8 cellular contexts compared by ENCODE assay signal in the genomic region with DNA sequence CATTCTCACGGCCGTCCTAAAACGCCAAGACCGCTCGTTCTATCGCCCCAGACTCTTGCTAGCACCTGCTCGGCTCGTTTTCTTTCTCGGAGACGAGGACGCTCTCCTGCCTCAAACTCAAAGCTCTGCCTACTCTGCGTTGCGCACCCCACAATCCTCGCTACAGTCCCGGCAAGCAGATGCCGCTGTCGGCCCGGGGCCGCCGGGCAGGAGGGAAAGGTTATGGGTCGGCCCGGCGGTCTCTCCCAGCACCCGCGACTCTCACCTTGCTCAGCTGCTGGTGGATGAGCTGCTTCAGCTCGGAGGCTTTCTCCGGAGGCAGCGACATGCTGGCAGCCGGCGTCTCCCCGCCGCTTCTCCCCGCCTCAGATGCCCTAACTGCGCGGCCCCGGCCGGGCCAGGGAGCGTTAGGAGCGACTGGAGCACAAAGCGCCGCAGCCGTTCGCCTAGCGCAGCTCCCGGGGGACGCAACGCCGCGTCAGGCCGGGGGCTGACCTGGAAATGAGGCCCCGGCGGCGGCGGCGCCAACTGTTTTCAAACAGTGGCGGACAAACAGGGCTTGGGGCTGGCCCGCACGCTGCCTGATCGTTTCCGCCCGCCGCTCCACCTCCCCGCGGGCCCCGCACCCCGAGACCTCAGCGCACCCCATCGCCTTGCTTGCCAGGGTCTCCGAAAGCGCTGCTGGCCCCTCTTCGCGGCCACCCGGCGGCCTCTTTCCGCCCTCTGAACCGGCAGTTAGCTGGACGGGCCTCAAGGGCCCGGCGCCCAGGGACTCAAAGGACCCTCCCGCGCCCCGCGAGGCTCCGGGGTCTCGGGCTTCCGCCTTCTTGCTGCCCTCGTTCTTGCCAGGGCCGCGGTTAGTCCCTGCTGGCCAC. TPM values are rescaled to one million over a fixed set of nuclear protein-coding genes. Genes with fewer than 3 reads are reported as not detected.
A peak's percentile ranks its signal among the peaks of the same experiment; 100 is the strongest.
DNase-seq lines count a peak whose midpoint lies in the region; ATAC-seq and TF ChIP-seq lines count a peak whose summit lies in the region.

A gene with protein sequence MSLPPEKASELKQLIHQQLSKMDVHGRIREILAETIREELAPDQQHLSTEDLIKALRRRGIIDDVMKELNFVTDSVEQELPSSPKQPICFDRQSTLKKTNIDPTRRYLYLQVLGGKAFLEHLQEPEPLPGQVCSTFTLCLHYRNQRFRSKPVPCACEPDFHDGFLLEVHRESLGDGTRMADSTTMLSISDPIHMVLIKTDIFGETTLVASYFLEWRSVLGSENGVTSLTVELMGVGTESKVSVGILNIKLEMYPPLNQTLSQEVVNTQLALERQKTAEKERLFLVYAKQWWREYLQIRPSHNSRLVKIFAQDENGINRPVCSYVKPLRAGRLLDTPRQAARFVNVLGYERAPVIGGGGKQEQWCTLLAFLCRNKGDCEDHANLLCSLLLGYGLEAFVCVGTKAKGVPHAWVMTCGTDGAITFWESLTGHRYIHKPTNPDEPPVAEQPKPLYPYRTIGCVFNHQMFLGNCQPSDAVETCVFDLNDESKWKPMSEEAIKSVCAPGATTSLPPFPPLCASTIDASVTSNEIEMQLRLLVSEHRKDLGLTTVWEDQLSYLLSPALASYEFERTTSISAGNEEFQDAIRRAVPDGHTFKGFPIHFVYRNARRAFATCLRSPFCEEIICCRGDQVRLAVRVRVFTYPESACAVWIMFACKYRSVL (minus strand): TSS at position 503 of the 875 bp plus-strand sequence. CDS start 175 bp downstream, at position 328.
A gene with protein sequence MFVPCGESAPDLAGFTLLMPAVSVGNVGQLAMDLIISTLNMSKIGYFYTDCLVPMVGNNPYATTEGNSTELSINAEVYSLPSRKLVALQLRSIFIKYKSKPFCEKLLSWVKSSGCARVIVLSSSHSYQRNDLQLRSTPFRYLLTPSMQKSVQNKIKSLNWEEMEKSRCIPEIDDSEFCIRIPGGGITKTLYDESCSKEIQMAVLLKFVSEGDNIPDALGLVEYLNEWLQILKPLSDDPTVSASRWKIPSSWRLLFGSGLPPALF (plus strand): TSS at position 822 of the 875 bp plus-strand sequence. CDS start 66 bp downstream, outside the sequence.

- peaks cover 44% of the 10 kb centered on the region for H3K4me1 Mint-ChIP-seq in activated naive CD8-positive, alpha-beta T cell treated with anti-CD3 and anti-CD28 coated beads, Interleukin-2, amount 50 U/mL, for 24 hours

- peaks cover 25% of the 10 kb centered on the region for H3K36me3 Mint-ChIP-seq in activated naive CD8-positive, alpha-beta T cell treated with anti-CD3 and anti-CD28 coated beads, Interleukin-2, amount 50 U/mL, for 24 hours (ENCODE audit: low read depth)

- no peaks in the 10 kb centered on the region for H3K9me3 Mint-ChIP-seq in activated naive CD8-positive, alpha-beta T cell treated with anti-CD3 and anti-CD28 coated beads, Interleukin-2, amount 50 U/mL, for 24 hours

- no peaks in the 10 kb centered on the region for H3K27me3 ChIP-seq in transverse colon

- no peaks in the 10 kb centered on the region for H3K27me3 Mint-ChIP-seq in activated naive CD8-positive, alpha-beta T cell treated with anti-CD3 and anti-CD28 coated beads, Interleukin-2, amount 50 U/mL, for 24 hours

- no peak for TF ChIP-seq EP300 in transverse colon (IDR thresholded peaks at IDR 0.05; ENCODE audit: low read depth)

- TF ChIP-seq POLR2A in transverse colon (IDR thresholded peaks at IDR 0.05): peak; percentile 91

- peak within 1 kb of the TSS; percentile 95 for H3K27ac Mint-ChIP-seq in activated naive CD8-positive, alpha-beta T cell treated with anti-CD3 and anti-CD28 coated beads, Interleukin-2, amount 50 U/mL, for 24 hours

- H3K9me3 ChIP-seq in transverse colon: no peaks in the 10 kb centered on the region

- peak within 1 kb of the TSS; percentile 94 to 98 (median 96) for H3K27ac ChIP-seq in transverse colon

- intact Hi-C loops in cardiac septum (cut with DNase I) (no loop called here), posterior cingulate gyrus (cut with DNase I) (loop anchor here (5.0 kb wide), 2 partner anchors 180 to 310 kb away; partner anchors contain the start of gene PTPN2), transverse colon (cut with DNase I; ENCODE audit: low total_unique reads) (no loop called here)

- no peak for TF ChIP-seq CTCF in GM12865 (IDR thresholded peaks at IDR 0.05; ENCODE audit: insufficient read depth, low read depth, low read length, missing control alignments)
- TF ChIP-seq CTCF in transverse colon (IDR thresholded peaks at IDR 0.05): no peak

- H3K4me3 Mint-ChIP-seq in activated naive CD8-positive, alpha-beta T cell treated with anti-CD3 and anti-CD28 coated beads, Interleukin-2, amount 50 U/mL, for 24 hours: peak within 1 kb of the TSS; percentile 98

- peaks cover 7 to 33% (median 23%) of the 10 kb centered on the region in 4 donors for H3K4me1 ChIP-seq in transverse colon

- peak; percentile 84 for ATAC-seq in HG02623 (IDR thresholded peaks at IDR 0.05; ENCODE audit: unreplicated experiment)
- peak; percentile 82 for ATAC-seq in activated naive CD8-positive, alpha-beta T cell treated with anti-CD3 and anti-CD28 coated beads, Interleukin-2, amount 50 U/mL, for 24 hours

- peak within 1 kb of the TSS; percentile 94 for H3K4me3 ChIP-seq in GM12865 (ENCODE audit: low read depth, low read length)
- H3K4me3 ChIP-seq in transverse colon: peak within 1 kb of the TSS; percentile 62 to 97 (median 86)

- DNase-seq in GM12865 (ENCODE audit: low read depth) (peak; percentile 95), NCI-H1105 treated with DMSO at 0.1 percent for 48 hours (lab: John Stamatoyannopoulos, UW) (peak; percentile 82), T follicular helper cell (ENCODE audit: low read depth) (peak; percentile 73), cardiac septum (ENCODE audit: low spot score) (peak; percentile 93), posterior cingulate gyrus (peak; percentile 65 to 98 (median 83)), transverse colon (peak; percentile 89)
- peak; percentile 85 for DNase-seq in activated naive CD8-positive, alpha-beta T cell treated with anti-CD3 and anti-CD28 coated beads, Interleukin-2, amount 50 U/mL, for 24 hours

- WGBS in transverse colon (ENCODE audit: low coverage in 1 of 2), 2 donors: 0 to 1% methylated on average over 2 to 72 of the region's 89 CpGs

- H3K36me3 ChIP-seq in transverse colon: peaks cover 0 to 18% (median 3%) of the 10 kb centered on the region in 4 donors

- in situ Hi-C loops in transverse colon (cut with MboI; ENCODE audit: low pct_ligation_motif_present in 1 of 4, low pct_unique_long_range_greater_than_20kb in 1 of 4, low sequenced_read_pairs in 3 of 4): no loop called here

RNA-seq across cellular contexts. Expression of the first gene that starts in this region (rescaled TPM):
- 3.2 TPM for total RNA-seq in cardiac septum
- 10 to 100 TPM in 1 of 4 donors, 1 to 10 TPM in 3; 7.6 to 23.7 (median 9.0) TPM for total RNA-seq in transverse colon

RNA-seq across cellular contexts. Expression of the second gene that starts in this region (rescaled TPM):
- total RNA-seq in cardiac septum (43.8 TPM), transverse colon (10 to 100 TPM; 14.7 to 80.4 (median 55.0) TPM)

Comparison
In these comparisons a context has a peak if more than half of its experiments do, and no peak if none do; other contexts are left out.
1. Peak in every context shown above with its lines: DNase-seq, ATAC-seq, H3K4me3 ChIP-seq and H3K27ac ChIP-seq.